9 cellular contexts compared by ENCODE assay signal in the genomic region with DNA sequence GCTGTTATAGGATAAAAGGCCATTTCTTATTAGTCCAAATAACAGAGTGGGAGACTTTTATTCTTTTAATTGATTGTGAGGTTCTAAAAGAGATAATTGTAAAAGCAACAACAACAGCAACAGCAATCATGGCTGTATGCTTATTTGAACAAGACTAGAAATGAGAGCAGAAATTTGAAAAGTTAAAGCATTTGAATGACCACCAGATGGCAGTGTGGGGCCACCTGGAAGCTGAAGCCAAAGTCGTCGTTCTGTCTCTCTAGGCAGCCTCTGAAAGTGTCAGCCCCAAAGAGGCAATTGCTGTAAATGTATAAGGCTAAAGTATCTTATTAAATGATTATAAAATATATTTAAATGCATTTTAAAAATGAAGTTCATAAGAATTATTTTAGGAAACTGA. TPM values are rescaled to one million over a fixed set of nuclear protein-coding genes. Genes with fewer than 3 reads are reported as not detected.
A peak's percentile ranks its signal among the peaks of the same experiment; 100 is the strongest.
DNase-seq lines count a peak whose midpoint lies in the region; ATAC-seq and TF ChIP-seq lines count a peak whose summit lies in the region.
"Had no signal": no experiment of that assay in that cellular context is flagged by ENCODE, and none has a peak within 500 bp of the region (broad histone marks: within the 10 kb centered on the region; RNA-seq: fewer than 3 reads in every experiment).

No MANE protein-coding gene starts in this region.

- H3K27me3 Mint-ChIP-seq in activated CD4-positive, alpha-beta memory T cell treated with anti-CD3 and anti-CD28 coated beads for 36 hours, result no peaks in the 10 kb centered on the region

- TF ChIP-seq CTCF in mucosa of descending colon (IDR thresholded peaks at IDR 0.05), result peak; percentile 25

- H3K9me3 ChIP-seq in mucosa of descending colon, result no peaks in the 10 kb centered on the region

- H3K4me1 Mint-ChIP-seq in activated CD4-positive, alpha-beta memory T cell treated with anti-CD3 and anti-CD28 coated beads for 36 hours (ENCODE audit: low read depth), result peaks cover 15% of the 10 kb centered on the region

- no peak overlapping the region for H3K4me3 Mint-ChIP-seq in activated CD4-positive, alpha-beta memory T cell treated with anti-CD3 and anti-CD28 coated beads for 36 hours

- no peaks in the 10 kb centered on the region for H3K4me1 ChIP-seq in mucosa of descending colon (ENCODE audit: low read depth)

- H3K27ac Mint-ChIP-seq in activated CD4-positive, alpha-beta memory T cell treated with anti-CD3 and anti-CD28 coated beads for 36 hours, result no peak overlapping the region

- intact Hi-C loops in activated CD4-positive, alpha-beta memory T cell treated with anti-CD3 and anti-CD28 coated beads for 36 hours (cut with micrococcal nuclease), result loop anchor here (2.0 to 5.0 kb wide), 2 partner anchors 178 to 744 kb away; no protein-coding TSS in a partner anchor
- intact Hi-C loops in mucosa of descending colon (cut with DNase I, micrococcal nuclease), result no loop called here

- peaks cover 2% of the 10 kb centered on the region for H3K36me3 Mint-ChIP-seq in activated CD4-positive, alpha-beta memory T cell treated with anti-CD3 and anti-CD28 coated beads for 36 hours

- CTCF ChIA-PET in activated CD4-positive, alpha-beta memory T cell treated with anti-CD3 and anti-CD28 coated beads for 36 hours (lab: Charles Lee), result interaction anchor here (0.6 to 1.3 kb wide), 4 partner anchors 291 to 742 kb away, joined by 3 to 6 read pairs (median 3); no protein-coding TSS in a partner anchor

- H3K4me3 ChIP-seq in mucosa of descending colon, result no peak overlapping the region

- no peaks in the 10 kb centered on the region for H3K9me3 Mint-ChIP-seq in activated CD4-positive, alpha-beta memory T cell treated with anti-CD3 and anti-CD28 coated beads for 36 hours

- H3K36me3 ChIP-seq in mucosa of descending colon (ENCODE audit: low read depth), result no peaks in the 10 kb centered on the region

- peak; percentile 57 for DNase-seq in AG08395 (ENCODE audit: low spot score)
- peak; percentile 75 for DNase-seq in NCI-H69 (lab: John Stamatoyannopoulos, UW)
- peak; percentile 61 for DNase-seq in activated CD4-positive, alpha-beta memory T cell treated with anti-CD3 and anti-CD28 coated beads for 36 hours
- DNase-seq in effector CD8-positive, alpha-beta T cell (lab: John Stamatoyannopoulos, UW), result peak; percentile 23
- DNase-seq in mucosa of descending colon, result peak in 2 of 3 donors; percentile 25 to 36
- peak; percentile 58 for DNase-seq in stimulated activated naive CD8-positive, alpha-beta T cell treated with anti-CD3 and anti-CD28 coated beads, Interleukin-15, Interleukin-2, amounts not matched to agents 100 U/mL and 50 U/mL, for 24 hours

- POLR2A ChIA-PET in activated CD4-positive, alpha-beta memory T cell treated with anti-CD3 and anti-CD28 coated beads for 36 hours (lab: Charles Lee), result no interaction called here

- ATAC-seq in GM18861 (IDR thresholded peaks at IDR 0.05; ENCODE audit: unreplicated experiment) (peak; percentile 52), HG03378 (IDR thresholded peaks at IDR 0.05; ENCODE audit: unreplicated experiment) (peak; percentile 64), mucosa of descending colon (peak; percentile 65)
- peak; percentile 46 for ATAC-seq in stimulated activated naive CD8-positive, alpha-beta T cell treated with anti-CD3 and anti-CD28 coated beads, Interleukin-15, Interleukin-2, amounts not matched to agents 100 U/mL and 50 U/mL, for 24 hours

RNA-seq across cellular contexts. Expression of gene SH2D1A, which starts 42.2 kb away (rescaled TPM):
- 10 to 100 TPM; 30.5 to 32.3 TPM for total RNA-seq in activated CD4-positive, alpha-beta memory T cell treated with anti-CD3 and anti-CD28 coated beads for 36 hours
- total RNA-seq in mucosa of descending colon, result under 1 TPM; 0.32 to 0.75 (median 0.55) TPM

RNA-seq across cellular contexts. Expression of gene TEX13D, which starts 56.1 kb away (rescaled TPM):
- under 1 TPM in 1 of 2 experiments, not detected in 1; 0.10 TPM for total RNA-seq in activated CD4-positive, alpha-beta memory T cell treated with anti-CD3 and anti-CD28 coated beads for 36 hours
- total RNA-seq in mucosa of descending colon, result not detected
- total RNA-seq: subcutaneous adipose tissue had no signal

Comparison
In these comparisons a context has a peak if more than half of its experiments do, and no peak if none do; other contexts are left out.
1. DNase-seq: peak in every context shown above with its lines; median percentile 75 in NCI-H69; 61 in activated CD4-positive, alpha-beta memory T cell treated with anti-CD3 and anti-CD28 coated beads for 36 hours; 58 in stimulated activated naive CD8-positive, alpha-beta T cell treated with anti-CD3 and anti-CD28 coated beads, Interleukin-15, Interleukin-2, amounts not matched to agents 100 U/mL and 50 U/mL, for 24 hours; 57 in AG08395; 30 in mucosa of descending colon; 23 in effector CD8-positive, alpha-beta T cell.
2. RNA of gene SH2D1A, which starts 42.2 kb away (total RNA-seq): 30.5 to 32.3 TPM in activated CD4-positive, alpha-beta memory T cell treated with anti-CD3 and anti-CD28 coated beads for 36 hours; 0.32 to 0.75 TPM in mucosa of descending colon; every median in the first group is over 10 times any median in the second.
3. Peak in every context shown above with its lines, with median percentiles within 50 percentile points of each other: ATAC-seq.